Comparison of ENCODE assay signal across 22 cellular contexts in the genomic region with DNA sequence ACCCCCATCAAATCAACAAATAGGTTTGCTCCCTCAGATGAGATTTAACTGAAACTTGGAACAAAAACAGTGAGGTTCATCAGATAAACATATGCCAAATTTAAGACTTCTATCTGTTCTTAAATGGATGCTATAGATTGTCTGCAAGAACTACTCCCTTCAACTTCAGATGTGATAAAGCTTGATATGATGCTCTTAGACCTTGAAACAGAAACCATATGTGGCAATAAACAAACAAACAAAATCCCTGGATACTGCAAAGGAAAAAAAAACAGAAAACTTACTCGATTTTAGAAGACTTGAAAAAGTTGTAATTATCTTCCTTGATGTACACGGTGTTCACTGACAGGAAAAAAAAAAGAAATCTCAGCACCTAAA.
"Had no signal": no experiment of that assay in that cellular context is flagged by ENCODE, and none has a peak within 500 bp of the region (broad histone marks: within the 10 kb centered on the region; RNA-seq: fewer than 3 reads in every experiment).

No MANE protein-coding gene starts in this region.

- H3K27me3 Mint-ChIP-seq: activated B cell treated with CpG ODN at 0.5 μM for 24 hours; activated CD4-positive, alpha-beta T cell treated with anti-CD3 and anti-CD28 coated beads for 36 hours; activated naive CD8-positive, alpha-beta T cell; naive thymus-derived CD8-positive, alpha-beta T cell; stimulated activated naive B cell treated with anti-CD40 and anti-IgM and Interleukin-4, amounts not matched to agents 10 μg/mL and 1 μg/mL and 100 μg/mL, for 72 hours had no signal

- H3K27ac ChIP-seq: lower lobe of right lung, parathyroid adenoma, thoracic aorta, upper lobe of left lung had no signal

- H3K4me3 ChIP-seq: lower lobe of right lung, thoracic aorta, upper lobe of left lung had no signal

- H3K9ac ChIP-seq: parathyroid adenoma had no signal

- H3K36me3 ChIP-seq: lower lobe of right lung, thoracic aorta, upper lobe of left lung had no signal

- H3K9me3 ChIP-seq: lower lobe of right lung, thoracic aorta, upper lobe of left lung had no signal

- H3K79me2 ChIP-seq: parathyroid adenoma had no signal

- ATAC-seq: activated CD4-positive, alpha-beta T cell treated with anti-CD3 and anti-CD28 coated beads for 36 hours; activated T-cell treated with anti-CD3 and anti-CD28 coated beads, Interleukin-2, amount 50 U/mL, for 4 hours; lower lobe of right lung; naive thymus-derived CD8-positive, alpha-beta T cell; stimulated activated naive B cell treated with anti-CD40 and anti-IgM and Interleukin-4, amounts not matched to agents 10 μg/mL and 1 μg/mL and 100 μg/mL, for 72 hours had no signal

- H3K27me3 ChIP-seq: upper lobe of left lung had no signal

- H3K27ac Mint-ChIP-seq: activated B cell treated with CpG ODN at 0.5 μM for 24 hours; activated CD4-positive, alpha-beta T cell treated with anti-CD3 and anti-CD28 coated beads for 36 hours; activated naive CD8-positive, alpha-beta T cell; activated T-helper 2 cell treated with anti-CD3 and anti-CD28 coated beads, Interferon-gamma antibody, Interleukin-2, Interleukin-4, amounts not matched to agents 10 μg/mL and 5 μg/mL and 100 μg/mL, durations not matched to agents 14 hours and 24 hours and 36 hours; naive thymus-derived CD8-positive, alpha-beta T cell; stimulated activated naive B cell treated with anti-CD40 and anti-IgM and Interleukin-4, amounts not matched to agents 10 μg/mL and 1 μg/mL and 100 μg/mL, for 72 hours had no signal

- H3K4me1 ChIP-seq: parathyroid adenoma had no signal

- DNase-seq: activated B cell treated with CpG ODN at 0.5 μM for 24 hours; activated CD4-positive, alpha-beta T cell treated with anti-CD3 and anti-CD28 coated beads for 36 hours; activated CD4-positive, alpha-beta T cell treated with anti-CD3 and anti-CD28 coated beads, Interleukin-2, amount 50 U/mL, for 4 hours; activated CD8-positive, alpha-beta memory T cell treated with anti-CD3 and anti-CD28 coated beads for 24 hours; activated CD8-positive, alpha-beta memory T cell treated with anti-CD3 and anti-CD28 coated beads, Interleukin-2, amount 50 U/mL, for 4 hours; activated naive CD4-positive, alpha-beta T cell; activated T-cell treated with anti-CD3 and anti-CD28 coated beads, Interleukin-2, amount 50 U/mL, for 4 hours; amniotic stem cell; cortex of kidney; erythroblast; foreskin fibroblast; lower lobe of right lung; naive thymus-derived CD8-positive, alpha-beta T cell; stimulated activated CD4-positive, alpha-beta T cell treated with anti-CD3 and anti-CD28 coated beads, Interleukin-2, amount 100 ng/mL, for 48 hours; stimulated activated CD8-positive, alpha-beta memory T cell treated with anti-CD3 and anti-CD28 coated beads, Interleukin-4, amount 100 ng/mL, for 48 hours; stimulated activated naive B cell treated with anti-CD40 and anti-IgM and Interleukin-4, amounts not matched to agents 10 μg/mL and 1 μg/mL and 100 μg/mL, for 72 hours; T1000; upper lobe of left lung had no signal

- H3K4me3 Mint-ChIP-seq: activated B cell treated with CpG ODN at 0.5 μM for 24 hours; activated CD4-positive, alpha-beta T cell treated with anti-CD3 and anti-CD28 coated beads for 36 hours; activated naive CD8-positive, alpha-beta T cell; activated T-cell treated with anti-CD3 and anti-CD28 coated beads, Interleukin-2, amount 50 U/mL, for 4 hours; naive thymus-derived CD8-positive, alpha-beta T cell had no signal
